Comparison of ENCODE assay signal across 31 cellular contexts in genomic region chr3:174126990-174127758, GRCh38.
A peak's percentile ranks its signal among the peaks of the same experiment; 100 is the strongest.
DNase-seq lines count a peak whose midpoint lies in the region; ATAC-seq and TF ChIP-seq lines count a peak whose summit lies in the region.
"Had no signal": no experiment of that assay in that cellular context is flagged by ENCODE, and none has a peak within 500 bp of the region (broad histone marks: within the 10 kb centered on the region; RNA-seq: fewer than 3 reads in every experiment).

No MANE protein-coding gene starts in this region.

- H3K4me3 ChIP-seq in PC-3 (ENCODE audit: low read length) (no peak overlapping the region), left lung (no peak overlapping the region), A673 (ENCODE audit: low read depth, low read length, poor library complexity, severe bottlenecking) (no peak overlapping the region)
- H3K4me3 ChIP-seq: BLaER1, coronary artery, heart right ventricle, SJCRH30, tibial artery had no signal

- no peaks in the 10 kb centered on the region for H3K79me2 ChIP-seq in PC-3 (ENCODE audit: low read length)

- H3K36me3 ChIP-seq in PC-3 (ENCODE audit: low read depth, low read length) (no peaks in the 10 kb centered on the region), left lung (no peaks in the 10 kb centered on the region), A673 (ENCODE audit: insufficient read depth, low read length, poor library complexity, severe bottlenecking) (no peaks in the 10 kb centered on the region)
- H3K36me3 ChIP-seq: BLaER1, heart right ventricle, SJCRH30, tibial artery had no signal

- H4K20me1 ChIP-seq in PC-3 (ENCODE audit: low read length) = no peaks in the 10 kb centered on the region
- H4K20me1 ChIP-seq: BLaER1 had no signal

- TF ChIP-seq CTCF in PC-3 (conservative IDR thresholded peaks at IDR 0.05; ENCODE audit: low read depth, low read length) = no peak
- TF ChIP-seq CTCF in left lung (IDR thresholded peaks at IDR 0.05) = no peak
- TF ChIP-seq CTCF in A673 (conservative IDR thresholded peaks at IDR 0.05; ENCODE audit: low read depth, low read length) = no peak

- BruUV-seq in PC-3 (replicated peaks; lab: Mats Ljungman, UMichigan) = no TSS peak
- BruUV-seq in A673 (replicated peaks; lab: Mats Ljungman, UMichigan) = no TSS peak

- H3F3A ChIP-seq in PC-3 (ENCODE audit: low read length, unreplicated experiment) = no peaks in the 10 kb centered on the region

- H3K27ac ChIP-seq in PC-3 (ENCODE audit: low read length) = no peak overlapping the region
- no peak overlapping the region for H3K27ac ChIP-seq in left lung
- H3K27ac ChIP-seq in A673 (ENCODE audit: low read depth, low read length, poor library complexity, severe bottlenecking) = no peak overlapping the region
- H3K27ac ChIP-seq: BLaER1, coronary artery, foreskin keratinocyte, heart right ventricle, HL-60, SJCRH30, tibial artery had no signal

- no peak overlapping the region for H3K9ac ChIP-seq in PC-3 (ENCODE audit: low read length)
- H3K9ac ChIP-seq: BLaER1 had no signal

- peak overlapping the region; percentile 30 for H3K4me2 ChIP-seq in PC-3 (ENCODE audit: low read length)
- H3K4me2 ChIP-seq: BLaER1 had no signal

- H2AFZ ChIP-seq in PC-3 (ENCODE audit: low read length) = no peak overlapping the region

- DNase-seq in A172 (ENCODE audit: low spot score) (peak; percentile 23), EL (peak; percentile 36), PC-3 (peak; percentile 73), left lung (no peak), NOMO-1 treated with dmso at 0.1 percent for 144 hours (lab: John Stamatoyannopoulos, UW; ENCODE audit: unreplicated experiment) (no peak), A673 (ENCODE audit: low spot score) (no peak)
- DNase-seq in activated naive CD4-positive, alpha-beta T cell treated with Interleukin-2 at 50 U/mL for 16 hours = no peak
- DNase-seq: activated CD4-positive, alpha-beta T cell treated with anti-CD3 and anti-CD28 coated beads, Interleukin-2, amount 50 U/mL, for 1 hour; activated CD4-positive, CD25-positive, alpha-beta regulatory T cell; activated effector memory CD4-positive, alpha-beta T cell treated with Interleukin-2 at 50 U/mL for 16 hours; activated naive CD8-positive, alpha-beta T cell treated with anti-CD3 and anti-CD28 coated beads for 36 hours; activated T-cell treated with anti-CD3 and anti-CD28 coated beads, Interleukin-2, amount 50 U/mL, for 1 hour; aorta; effector memory CD8-positive, alpha-beta T cell; heart right ventricle; Karpas-422; naive thymus-derived CD8-positive, alpha-beta T cell; NCI-H1417 treated with DMSO at 0.1 percent for 48 hours; NCI-H2081 treated with DMSO at 0.1 percent for 48 hours; NCI-H82; occipital lobe; SJCRH30; stimulated activated CD4-positive, alpha-beta T cell treated with anti-CD3 and anti-CD28 coated beads, Interleukin-15, amount 100 ng/mL, for 24 hours; stimulated activated CD4-positive, alpha-beta T cell treated with anti-CD3 and anti-CD28 coated beads, Interleukin-4, amount 100 ng/mL, for 4 hours; T-helper 1 cell; tibial artery had no signal

- intact Hi-C loops in PC-3 (cut with micrococcal nuclease) = loop anchor here (5.0 to 10.0 kb wide), 8 partner anchors 132 to 1020 kb away; no protein-coding TSS in a partner anchor
- intact Hi-C loops in left lung (cut with DNase I) = no loop called here
- intact Hi-C loops in A673 (cut with micrococcal nuclease; ENCODE audit: unreplicated experiment) = loop anchor here (10.0 kb wide), 1 partner anchor 498 kb away; no protein-coding TSS in a partner anchor

- H3K27me3 ChIP-seq in PC-3 (ENCODE audit: low read length) (no peaks in the 10 kb centered on the region), left lung (no peaks in the 10 kb centered on the region), A673 (replicated peaks; ENCODE audit: insufficient read depth, low read depth, low read length, poor library complexity) (no peaks in the 10 kb centered on the region)
- H3K27me3 ChIP-seq: BLaER1, foreskin keratinocyte, heart right ventricle, SJCRH30, tibial artery had no signal

- POLR2A ChIA-PET in PC-3 (lab: Charles Lee; ENCODE audit: unreplicated experiment) = no interaction called here
- POLR2A ChIA-PET in A673 (lab: Charles Lee; ENCODE audit: low non-redundant PET) = no interaction called here

- ATAC-seq in PC-3 (peak; percentile 41), left lung (peak; percentile 65), GM21723 (IDR thresholded peaks at IDR 0.05; ENCODE audit: unreplicated experiment) (no peak)
- ATAC-seq: effector memory CD8-positive, alpha-beta T cell; foreskin keratinocyte; heart right ventricle; naive thymus-derived CD8-positive, alpha-beta T cell had no signal

- H3K4me1 ChIP-seq in PC-3 (ENCODE audit: insufficient read depth, low read length) (peaks cover 18% of the 10 kb centered on the region), left lung (no peaks in the 10 kb centered on the region), A673 (ENCODE audit: insufficient read depth, low read length, poor library complexity, severe bottlenecking) (no peaks in the 10 kb centered on the region)
- H3K4me1 ChIP-seq: BLaER1, foreskin keratinocyte, heart right ventricle had no signal

- H3K9me2 ChIP-seq in PC-3 (replicated peaks; ENCODE audit: low read length) = no peaks in the 10 kb centered on the region

- CTCF ChIA-PET in PC-3 (lab: Charles Lee) = no interaction called here
- CTCF ChIA-PET in A673 (lab: Charles Lee) = no interaction called here

- H3K9me3 ChIP-seq in PC-3 (ENCODE audit: low read length) (no peaks in the 10 kb centered on the region), left lung (no peaks in the 10 kb centered on the region), A673 (ENCODE audit: low read depth, low read length, poor library complexity, severe bottlenecking) (no peaks in the 10 kb centered on the region)
- H3K9me3 ChIP-seq: BLaER1, heart right ventricle, SJCRH30, tibial artery had no signal

Comparison
In these comparisons a context has a peak if more than half of its experiments do, and no peak if none do; other contexts are left out.
1. DNase-seq: peak in A172 (single experiment), EL (single experiment) and PC-3 (single experiment); none in left lung (0 of 2), activated naive CD4-positive, alpha-beta T cell treated with Interleukin-2 at 50 U/mL for 16 hours (single experiment), NOMO-1 treated with dmso at 0.1 percent for 144 hours (single experiment) and A673 (single experiment).
2. intact Hi-C loops: an anchor here in PC-3 (5.0 to 10.0 kb wide) and A673 (10.0 kb wide); none called in left lung.